ENCODE assay signal across 8 cellular contexts in genomic region chr21:29076731-29077640, GRCh38. TPM values are rescaled to one million over a fixed set of nuclear protein-coding genes. Genes with fewer than 3 reads are reported as not detected.
A peak's percentile ranks its signal among the peaks of the same experiment; 100 is the strongest.
DNase-seq lines count a peak whose midpoint lies in the region; TF ChIP-seq lines count a peak whose summit lies in the region.
"Not testable (repeated sequence)": the region's sequence is repeated elsewhere in the genome, so short reads cannot be mapped to it uniquely, and the experiment has no call there.

No MANE protein-coding gene starts in this region.

- not testable (repeated sequence) for H3K9me3 Mint-ChIP-seq in activated naive CD4-positive, alpha-beta T cell treated with anti-CD3 and anti-CD28 coated beads for 36 hours

- H3K4me3 ChIP-seq in GM12865 (ENCODE audit: low read depth, low read length) (peak overlapping the region; percentile 59), WERI-Rb-1 (ENCODE audit: low read depth, low read length) (peak overlapping the region; percentile 45), epithelial cell of proximal tubule (ENCODE audit: low read depth, low read length) (peak overlapping the region; percentile 46), mesenchymal stem cell (ENCODE audit: insufficient read depth in 1 of 2, low read depth in 1 of 2, low read length in 2 of 2) (peak overlapping the region in 1 of 2 experiments; percentile 73), urinary bladder (ENCODE audit: low read depth, low read length) (peak overlapping the region; percentile 41)

- DNase-seq in GM12865 (ENCODE audit: low read depth) (peak; percentile 76), NCI-H2196 (lab: John Stamatoyannopoulos, UW; ENCODE audit: unreplicated experiment) (peak; percentile 73), WERI-Rb-1 (peak; percentile 72)
- peak; percentile 94 for DNase-seq in activated naive CD4-positive, alpha-beta T cell treated with anti-CD3 and anti-CD28 coated beads for 36 hours
- DNase-seq in epithelial cell of proximal tubule (ENCODE audit: low read depth); mesenchymal stem cell: not testable (repeated sequence)
- DNase-seq in stimulated activated CD4-positive, alpha-beta T cell treated with anti-CD3 and anti-CD28 coated beads, Interleukin-15, amount 100 ng/mL, for 48 hours (ENCODE audit: low read depth in 2 of 2), result peak; percentile 66 to 73

- H3K14ac ChIP-seq in mesenchymal stem cell (ENCODE audit: low read length in 2 of 2), result not testable (repeated sequence)

- H3K36me3 Mint-ChIP-seq in activated naive CD4-positive, alpha-beta T cell treated with anti-CD3 and anti-CD28 coated beads for 36 hours (ENCODE audit: low read depth), result peaks cover 19% of the 10 kb centered on the region

- peak overlapping the region; percentile 81 for H3K4me3 Mint-ChIP-seq in activated naive CD4-positive, alpha-beta T cell treated with anti-CD3 and anti-CD28 coated beads for 36 hours

- H3K79me1 ChIP-seq in mesenchymal stem cell (replicated peaks; ENCODE audit: low read length, poor library complexity, severe bottlenecking), result not testable (repeated sequence)

- H2AK5ac ChIP-seq in mesenchymal stem cell (ENCODE audit: low read length, severe bottlenecking), result not testable (repeated sequence)

- peak overlapping the region; percentile 78 for H2BK15ac ChIP-seq in mesenchymal stem cell (ENCODE audit: low read depth, poor library complexity, severe bottlenecking)

- H3K4ac ChIP-seq in mesenchymal stem cell (ENCODE audit: low read depth in 1 of 2, low read length in 2 of 2), result not testable (repeated sequence)

- H3K4me2 ChIP-seq in mesenchymal stem cell (ENCODE audit: low read length, poor library complexity, severe bottlenecking), result not testable (repeated sequence)

- WGBS in mesenchymal stem cell, result 94% methylated on average over 49 of the region's 50 CpGs
- WGBS in urinary bladder, result 38% methylated on average over 50 of the region's 50 CpGs

- H3K18ac ChIP-seq in mesenchymal stem cell (ENCODE audit: low read depth in 1 of 2, low read length in 2 of 2), result not testable (repeated sequence)

- H3K27ac ChIP-seq in WERI-Rb-1, result peak overlapping the region; percentile 82
- H3K27ac ChIP-seq in mesenchymal stem cell (ENCODE audit: low read length, poor library complexity, severe bottlenecking), result not testable (repeated sequence)
- H3K27ac ChIP-seq in urinary bladder (ENCODE audit: low read depth), result peak overlapping the region; percentile 53

- CTCF ChIA-PET in activated naive CD4-positive, alpha-beta T cell treated with anti-CD3 and anti-CD28 coated beads for 36 hours (lab: Charles Lee), result interaction anchor here (0.6 to 1.8 kb wide), 6 partner anchors 14 to 221 kb away, joined by 3 to 5 read pairs (median 3); partner anchors contain the start of gene BACH1

- peaks cover 59% of the 10 kb centered on the region for H3K4me1 Mint-ChIP-seq in activated naive CD4-positive, alpha-beta T cell treated with anti-CD3 and anti-CD28 coated beads for 36 hours (ENCODE audit: low read depth)

- peak overlapping the region; percentile 96 for H3K27ac Mint-ChIP-seq in activated naive CD4-positive, alpha-beta T cell treated with anti-CD3 and anti-CD28 coated beads for 36 hours

- not testable (repeated sequence) for H2BK12ac ChIP-seq in mesenchymal stem cell (ENCODE audit: low read length in 2 of 2)

- not testable (repeated sequence) for H2BK120ac ChIP-seq in mesenchymal stem cell (ENCODE audit: low read depth, low read length)

- not testable (repeated sequence) for H3K27me3 Mint-ChIP-seq in activated naive CD4-positive, alpha-beta T cell treated with anti-CD3 and anti-CD28 coated beads for 36 hours (ENCODE audit: low read depth)

- TF ChIP-seq CTCF in GM12865 (IDR thresholded peaks at IDR 0.05; ENCODE audit: insufficient read depth, low read depth, low read length, missing control alignments); WERI-Rb-1 (IDR thresholded peaks at IDR 0.05; ENCODE audit: low read depth, low read length); epithelial cell of proximal tubule (conservative IDR thresholded peaks at IDR 0.05; ENCODE audit: low read depth, low read length): not testable (repeated sequence)

- H3K23ac ChIP-seq in mesenchymal stem cell (ENCODE audit: low read length in 2 of 2), result not testable (repeated sequence)

- not testable (repeated sequence) for H4K8ac ChIP-seq in mesenchymal stem cell (ENCODE audit: low read length)

- not testable (repeated sequence) for H4K91ac ChIP-seq in mesenchymal stem cell (ENCODE audit: low read length)

- H3K36me3 ChIP-seq in WERI-Rb-1, result peaks cover 14% of the 10 kb centered on the region
- H3K36me3 ChIP-seq in mesenchymal stem cell (ENCODE audit: control insufficient read depth in 1 of 2, insufficient read depth in 2 of 2, low read depth in 1 of 2, low read length in 2 of 2); urinary bladder (ENCODE audit: insufficient read depth): not testable (repeated sequence)

- not testable (repeated sequence) for H3K4me1 ChIP-seq in mesenchymal stem cell (ENCODE audit: control insufficient read depth, insufficient read depth, low read depth, low read length); urinary bladder (ENCODE audit: insufficient read depth)

- H3K9me3 ChIP-seq in WERI-Rb-1 (ENCODE audit: severe bottlenecking); mesenchymal stem cell (ENCODE audit: control insufficient read depth, low read length): not testable (repeated sequence)

- not testable (repeated sequence) for H3K27me3 ChIP-seq in WERI-Rb-1 (ENCODE audit: insufficient read depth, low read depth, severe bottlenecking); mesenchymal stem cell (ENCODE audit: control insufficient read depth in 1 of 2, insufficient read depth in 1 of 2, low read length in 2 of 2)

- H3K9ac ChIP-seq in mesenchymal stem cell (ENCODE audit: low read length), result peak overlapping the region; percentile 86

- not testable (repeated sequence) for H2AFZ ChIP-seq in mesenchymal stem cell (ENCODE audit: low read depth, low read length)

- intact Hi-C loops in activated naive CD4-positive, alpha-beta T cell treated with anti-CD3 and anti-CD28 coated beads for 36 hours (cut with micrococcal nuclease), result loop anchor here (1.0 to 5.0 kb wide), 5 partner anchors 75 to 310 kb away; no protein-coding TSS in a partner anchor

- H2BK5ac ChIP-seq in mesenchymal stem cell (ENCODE audit: low read depth, low read length, poor library complexity, severe bottlenecking), result not testable (repeated sequence)

RNA-seq across cellular contexts. Expression of gene CCT8, which starts 3.5 kb away (rescaled TPM):
- 100 to 1,000 TPM; 482 to 515 TPM for total RNA-seq in activated naive CD4-positive, alpha-beta T cell treated with anti-CD3 and anti-CD28 coated beads for 36 hours
- 282 and 394 TPM in 2 replicates for total RNA-seq in epithelial cell of proximal tubule
- 130 TPM for polyA plus RNA-seq in mesenchymal stem cell (2013, experiment 1 of 2)
- polyA plus RNA-seq in mesenchymal stem cell (2013, experiment 2 of 2), result 133 TPM
- total RNA-seq in urinary bladder, result 134 TPM
- polyA plus RNA-seq in urinary bladder, result 95.4 TPM

RNA-seq across cellular contexts. Expression of gene USP16, which starts 52.5 kb away (rescaled TPM):
- total RNA-seq in activated naive CD4-positive, alpha-beta T cell treated with anti-CD3 and anti-CD28 coated beads for 36 hours, result 10 to 100 TPM; 36.1 to 36.7 TPM
- total RNA-seq in epithelial cell of proximal tubule (20.7 and 30.5 TPM in 2 replicates), urinary bladder (55.3 TPM)
- polyA plus RNA-seq in mesenchymal stem cell (2013, experiment 1 of 2), result 32.7 TPM
- 33.3 TPM for polyA plus RNA-seq in mesenchymal stem cell (2013, experiment 2 of 2)
- 29.6 TPM for polyA plus RNA-seq in urinary bladder

RNA-seq across cellular contexts. Expression of gene MAP3K7CL, which starts 53.5 kb away (rescaled TPM):
- total RNA-seq in activated naive CD4-positive, alpha-beta T cell treated with anti-CD3 and anti-CD28 coated beads for 36 hours, result 1 to 10 TPM; 4.9 to 6.3 TPM
- 0.92 and 4.6 TPM in 2 replicates for total RNA-seq in epithelial cell of proximal tubule
- 16.6 TPM for polyA plus RNA-seq in mesenchymal stem cell (2013, experiment 1 of 2)
- polyA plus RNA-seq in mesenchymal stem cell (2013, experiment 2 of 2), result 16.7 TPM
- 13.5 TPM for total RNA-seq in urinary bladder
- polyA plus RNA-seq in urinary bladder, result 4.4 TPM

RNA-seq across cellular contexts. Expression of gene RWDD2B, which starts 57.8 kb away (rescaled TPM):
- 10 to 100 TPM; 14.1 to 14.6 TPM for total RNA-seq in activated naive CD4-positive, alpha-beta T cell treated with anti-CD3 and anti-CD28 coated beads for 36 hours
- 4.4 and 9.8 TPM in 2 replicates for total RNA-seq in epithelial cell of proximal tubule
- 12.0 TPM for polyA plus RNA-seq in mesenchymal stem cell (2013, experiment 1 of 2)
- polyA plus RNA-seq in mesenchymal stem cell (2013, experiment 2 of 2), result 12.3 TPM
- 17.9 TPM for total RNA-seq in urinary bladder
- 17.2 TPM for polyA plus RNA-seq in urinary bladder
